Comparison of ENCODE assay signal across 13 cellular contexts in the genomic region with DNA sequence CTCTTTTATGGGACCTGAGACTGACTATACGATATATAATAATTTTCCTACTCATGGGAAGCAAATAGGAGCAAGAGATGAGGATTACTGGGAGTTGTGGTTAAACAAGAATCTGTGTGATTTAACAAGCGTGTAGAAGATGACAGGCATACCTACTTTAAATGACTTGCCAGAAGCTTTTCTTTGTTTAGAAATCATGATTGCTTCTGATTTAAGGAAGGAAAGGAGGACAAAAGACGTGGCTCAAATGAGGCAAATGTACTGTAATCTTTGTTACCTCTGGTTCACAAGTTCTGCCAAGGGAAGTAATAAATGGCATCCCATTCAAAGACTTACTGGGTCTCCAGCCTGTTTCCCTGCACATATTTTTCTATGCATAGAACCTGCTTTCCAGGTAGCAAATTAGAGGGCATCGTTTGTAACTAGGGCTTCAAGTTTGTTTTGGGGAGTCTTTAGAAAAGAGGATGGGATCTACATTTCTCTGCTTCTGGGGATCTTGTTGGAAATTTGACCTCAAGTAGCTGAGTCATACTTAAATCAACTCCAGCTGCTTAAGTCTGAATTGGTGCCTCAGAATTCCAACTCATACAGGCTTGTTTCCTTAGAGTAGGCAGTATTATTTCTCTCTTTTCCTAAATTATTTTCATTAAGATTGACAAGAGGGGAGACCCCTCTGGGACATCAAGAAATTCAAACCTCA. TPM values are rescaled to one million over a fixed set of nuclear protein-coding genes. Genes with fewer than 3 reads are reported as not detected.
A peak's percentile ranks its signal among the peaks of the same experiment; 100 is the strongest.
DNase-seq lines count a peak whose midpoint lies in the region; TF ChIP-seq lines count a peak whose summit lies in the region.
"Had no signal": no experiment of that assay in that cellular context is flagged by ENCODE, and none has a peak within 500 bp of the region (broad histone marks: within the 10 kb centered on the region; RNA-seq: fewer than 3 reads in every experiment).

No MANE protein-coding gene starts in this region.

- peak; percentile 58 for DNase-seq in AG20443 (ENCODE audit: low spot score)
- DNase-seq in Karpas-422, result no peak
- DNase-seq in choroid plexus epithelial cell (ENCODE audit: low read depth), result peak; percentile 75
- peak; percentile 70 for DNase-seq in non-pigmented ciliary epithelial cell (ENCODE audit: low read depth)
- no peak for DNase-seq in uterus
- DNase-seq in stimulated activated CD4-positive, alpha-beta T cell treated with anti-CD3 and anti-CD28 coated beads, Interleukin-1b, Interleukin-23, amount 100 ng/mL, for 48 hours, result no peak
- DNase-seq in NCI-H187 (lab: John Stamatoyannopoulos, UW), result no peak
- DNase-seq in SKM-1 (lab: John Stamatoyannopoulos, UW; ENCODE audit: unreplicated experiment), result no peak
- DNase-seq: foreskin melanocyte; Kasumi-1; mucosa of descending colon; NK-92 treated with Interleukin-12 subunit alpha and Interleukin-12 subunit beta, amount 100 ng/mL, for 24 hours; stimulated activated CD4-positive, alpha-beta T cell treated with anti-CD3 and anti-CD28 coated beads, Interleukin-2, amount 100 ng/mL, for 24 hours had no signal

- intact Hi-C loops in uterus (cut with DNase I; ENCODE audit: low total_unique reads), result no loop called here

- H3K27me3 ChIP-seq in Karpas-422 (ENCODE audit: low read length), result no peaks in the 10 kb centered on the region
- no peaks in the 10 kb centered on the region for H3K27me3 ChIP-seq in uterus

- peaks cover 12% of the 10 kb centered on the region for H3K36me3 ChIP-seq in Karpas-422 (ENCODE audit: insufficient read depth, low read length)
- H3K36me3 ChIP-seq in uterus, result no peaks in the 10 kb centered on the region

- no peak overlapping the region for H2AFZ ChIP-seq in Karpas-422 (ENCODE audit: low read length)

- H3K9me2 ChIP-seq in Karpas-422 (replicated peaks; ENCODE audit: insufficient read depth, low read length), result no peaks in the 10 kb centered on the region

- H3K4me1 ChIP-seq in Karpas-422 (ENCODE audit: low read length), result peaks cover 35% of the 10 kb centered on the region
- no peaks in the 10 kb centered on the region for H3K4me1 ChIP-seq in uterus

- H3K27ac ChIP-seq in Karpas-422 (ENCODE audit: low read length) (0 out of 2 replicates have a peak overlapping the region, but pooled peaks have one; percentile 17), uterus (no peak overlapping the region)

- TF ChIP-seq POLR2A in uterus (IDR thresholded peaks at IDR 0.05), result no peak

- no peaks in the 10 kb centered on the region for H4K20me1 ChIP-seq in Karpas-422 (ENCODE audit: insufficient read depth, low read depth, low read length)

- H3K4me2 ChIP-seq in Karpas-422 (ENCODE audit: low read depth, low read length, poor library complexity, severe bottlenecking), result no peak overlapping the region

- no peak overlapping the region for H3K9ac ChIP-seq in Karpas-422 (ENCODE audit: low read length)

- H3K9me3 ChIP-seq in Karpas-422 (ENCODE audit: low read length) (no peaks in the 10 kb centered on the region), uterus (no peaks in the 10 kb centered on the region)
- H3K9me3 ChIP-seq: mucosa of descending colon had no signal

- peaks cover 35% of the 10 kb centered on the region for H3K79me2 ChIP-seq in Karpas-422 (ENCODE audit: low read length)

- TF ChIP-seq CTCF in choroid plexus epithelial cell (conservative IDR thresholded peaks at IDR 0.05; ENCODE audit: low read depth, low read length) (no peak), uterus (IDR thresholded peaks at IDR 0.05) (no peak)

- H3K4me3 ChIP-seq in Karpas-422 (ENCODE audit: low read length), result no peak overlapping the region
- H3K4me3 ChIP-seq in choroid plexus epithelial cell (ENCODE audit: low read depth, low read length), result no peak overlapping the region
- H3K4me3 ChIP-seq in uterus, result no peak overlapping the region
- H3K4me3 ChIP-seq: mucosa of descending colon had no signal

RNA-seq across cellular contexts. Expression of gene TRMT11, which starts 2.9 kb away (rescaled TPM):
- 70.6 and 140 TPM in 2 replicates for total RNA-seq in Karpas-422 (2014; rRNA removed; shearing (Covaris generic); ENCODE audit: low replicate concordance)
- total RNA-seq in uterus, result 10 to 100 TPM; 21.5 to 69.2 (median 47.8) TPM

RNA-seq across cellular contexts. Expression of gene HINT3, which starts 26.8 kb away (rescaled TPM):
- 16.5 and 22.0 TPM in 2 replicates for total RNA-seq in Karpas-422 (2014; rRNA removed; shearing (Covaris generic); ENCODE audit: low replicate concordance)
- total RNA-seq in uterus, result 10 to 100 TPM; 13.1 to 49.3 (median 23.1) TPM

Comparison
In these comparisons a context has a peak if more than half of its experiments do, and no peak if none do; other contexts are left out.
1. DNase-seq: peak in AG20443 (single experiment), choroid plexus epithelial cell (single experiment) and non-pigmented ciliary epithelial cell (single experiment); none in Karpas-422 (single experiment), uterus (0 of 2), stimulated activated CD4-positive, alpha-beta T cell treated with anti-CD3 and anti-CD28 coated beads, Interleukin-1b, Interleukin-23, amount 100 ng/mL, for 48 hours (single experiment), NCI-H187 (0 of 2) and SKM-1 (single experiment).